10 cellular contexts compared by ENCODE assay signal in genomic region chr5:141597394-141597793, GRCh38. TPM values are rescaled to one million over a fixed set of nuclear protein-coding genes. Genes with fewer than 3 reads are reported as not detected.
A peak's percentile ranks its signal among the peaks of the same experiment; 100 is the strongest.
DNase-seq lines count a peak whose midpoint lies in the region; ATAC-seq and TF ChIP-seq lines count a peak whose summit lies in the region.
"Had no signal": no experiment of that assay in that cellular context is flagged by ENCODE, and none has a peak within 500 bp of the region (broad histone marks: within the 10 kb centered on the region; RNA-seq: fewer than 3 reads in every experiment).

No MANE protein-coding gene starts in this region.

- peak overlapping the region in 6 of 7 donors; percentile 43 to 77 (median 50) for H3K4me3 Mint-ChIP-seq in CD8-positive, alpha-beta memory T cell
- H3K4me3 Mint-ChIP-seq in activated B cell treated with CpG ODN at 0.5 μM for 24 hours: no peak overlapping the region

- H3K27ac Mint-ChIP-seq in CD8-positive, alpha-beta memory T cell: peak overlapping the region; percentile 52 to 96 (median 86)
- H3K27ac Mint-ChIP-seq in activated B cell treated with CpG ODN at 0.5 μM for 24 hours: peak overlapping the region; percentile 36

- H3K9me3 ChIP-seq in CD8-positive, alpha-beta memory T cell (ENCODE audit: low read length): no peaks in the 10 kb centered on the region

- no peak overlapping the region for H3K27ac ChIP-seq in CD8-positive, alpha-beta memory T cell (ENCODE audit: low read depth, low read length)

- peaks cover 71 to 86% (median 83%) of the 10 kb centered on the region in 3 donors for H3K4me1 Mint-ChIP-seq in CD8-positive, alpha-beta memory T cell
- H3K4me1 Mint-ChIP-seq in activated B cell treated with CpG ODN at 0.5 μM for 24 hours: peaks cover 62% of the 10 kb centered on the region

- H3K4me3 ChIP-seq in CD8-positive, alpha-beta memory T cell (ENCODE audit: low read length): peak overlapping the region; percentile 2
- H3K4me3 ChIP-seq: lung had no signal

- H3K36me3 Mint-ChIP-seq in CD8-positive, alpha-beta memory T cell: peaks cover 0 to 29% (median 1%) of the 10 kb centered on the region in 3 donors
- peaks cover 30% of the 10 kb centered on the region for H3K36me3 Mint-ChIP-seq in activated B cell treated with CpG ODN at 0.5 μM for 24 hours (ENCODE audit: low read depth)

- peaks cover 0 to 4% (median 0%) of the 10 kb centered on the region in 5 donors for H3K9me3 Mint-ChIP-seq in CD8-positive, alpha-beta memory T cell
- H3K9me3 Mint-ChIP-seq in activated B cell treated with CpG ODN at 0.5 μM for 24 hours: peaks cover 5% of the 10 kb centered on the region

- no peaks in the 10 kb centered on the region for H3K27me3 ChIP-seq in CD8-positive, alpha-beta memory T cell (ENCODE audit: insufficient read depth, low read length, poor library complexity, severe bottlenecking)

- H3K27me3 Mint-ChIP-seq in CD8-positive, alpha-beta memory T cell: no peaks in the 10 kb centered on the region
- no peaks in the 10 kb centered on the region for H3K27me3 Mint-ChIP-seq in activated B cell treated with CpG ODN at 0.5 μM for 24 hours

- peak; percentile 36 for ATAC-seq in GM21423 (IDR thresholded peaks at IDR 0.05; ENCODE audit: unreplicated experiment)
- ATAC-seq in activated B cell treated with CpG ODN at 0.5 μM for 24 hours (ENCODE audit: low read depth): no peak
- ATAC-seq in left lobe of liver: peak; percentile 11
- ATAC-seq in HG02840 (IDR thresholded peaks at IDR 0.05; ENCODE audit: low FRiP score, unreplicated experiment): no peak
- no peak for ATAC-seq in HG02981 (IDR thresholded peaks at IDR 0.05; ENCODE audit: unreplicated experiment)
- no peak for ATAC-seq in GM19452 (IDR thresholded peaks at IDR 0.05; ENCODE audit: unreplicated experiment)

- intact Hi-C loops in activated B cell treated with CpG ODN at 0.5 μM for 24 hours (cut with micrococcal nuclease): loop anchor here (1.0 kb wide), 1 partner anchor 8 kb away; no protein-coding TSS in a partner anchor

- H3K36me3 ChIP-seq in CD8-positive, alpha-beta memory T cell (ENCODE audit: insufficient read depth, low read length): no peaks in the 10 kb centered on the region

- no peak for DNase-seq in CD8-positive, alpha-beta memory T cell
- DNase-seq in activated B cell treated with CpG ODN at 0.5 μM for 24 hours (no peak), left lobe of liver (ENCODE audit: low spot score) (no peak)
- DNase-seq: EL, H7 had no signal

- peaks cover 67% of the 10 kb centered on the region for H3K4me1 ChIP-seq in CD8-positive, alpha-beta memory T cell (ENCODE audit: insufficient read depth, low read length)

- no peak for TF ChIP-seq CTCF in activated B cell treated with CpG ODN at 0.5 μM for 24 hours (IDR thresholded peaks at IDR 0.05)

- POLR2A ChIA-PET in CD8-positive, alpha-beta memory T cell (lab: Charles Lee): interaction anchor here (0.8 kb wide), 1 partner anchor 21 kb away, joined by 3 read pairs; the partner anchor contains the start of gene DIAPH1
- POLR2A ChIA-PET in activated B cell treated with CpG ODN at 0.5 μM for 24 hours (lab: Charles Lee): interaction anchor here (0.6 to 1.4 kb wide), 4 partner anchors 8 to 21 kb away, joined by 3 to 13 read pairs (median 3); partner anchors contain the start of gene DIAPH1

- CTCF ChIA-PET in CD8-positive, alpha-beta memory T cell (lab: Charles Lee): interaction anchor here (1.4 to 14.7 kb wide), 3 partner anchors 20 to 35 kb away, joined by 3 to 175 read pairs (median 8); partner anchors contain the start of gene DIAPH1
- CTCF ChIA-PET in activated B cell treated with CpG ODN at 0.5 μM for 24 hours (lab: Charles Lee): interaction anchor here (1.0 to 3.2 kb wide), 2 partner anchors 21 to 40 kb away, joined by 3 to 41 read pairs; partner anchors contain the start of gene DIAPH1

RNA-seq across cellular contexts. Expression of gene DIAPH1, which starts 21.4 kb away (rescaled TPM):
- 100 to 1,000 TPM; 212 to 217 TPM for total RNA-seq in CD8-positive, alpha-beta memory T cell
- 151 TPM for polyA plus RNA-seq in CD8-positive, alpha-beta memory T cell
- 136 and 138 TPM in 2 replicates for total RNA-seq in activated B cell treated with CpG ODN at 0.5 μM for 24 hours
- total RNA-seq in left lobe of liver: 120 TPM

RNA-seq across cellular contexts. Expression of gene HDAC3, which starts 39.3 kb away (rescaled TPM):
- total RNA-seq in CD8-positive, alpha-beta memory T cell: 10 to 100 TPM; 74.8 to 78.6 TPM
- 92.8 TPM for polyA plus RNA-seq in CD8-positive, alpha-beta memory T cell
- total RNA-seq in activated B cell treated with CpG ODN at 0.5 μM for 24 hours: 101 and 102 TPM in 2 replicates
- total RNA-seq in left lobe of liver: 28.7 TPM

RNA-seq across cellular contexts. Expression of gene RELL2, which starts 39.4 kb away (rescaled TPM):
- 10 to 100 TPM; 24.8 to 26.2 TPM for total RNA-seq in CD8-positive, alpha-beta memory T cell
- 3.7 TPM for polyA plus RNA-seq in CD8-positive, alpha-beta memory T cell
- total RNA-seq in activated B cell treated with CpG ODN at 0.5 μM for 24 hours (16.8 and 18.9 TPM in 2 replicates), left lobe of liver (0.96 TPM)

RNA-seq across cellular contexts. Expression of gene FCHSD1, which starts 53.8 kb away (rescaled TPM):
- 10 to 100 TPM; 31.1 to 33.7 TPM for total RNA-seq in CD8-positive, alpha-beta memory T cell
- polyA plus RNA-seq in CD8-positive, alpha-beta memory T cell: 14.6 TPM
- total RNA-seq in activated B cell treated with CpG ODN at 0.5 μM for 24 hours (63.2 and 79.5 TPM in 2 replicates), left lobe of liver (1.7 TPM)

Comparison
In these comparisons a context has a peak if more than half of its experiments do, and no peak if none do; other contexts are left out.
1. ATAC-seq: peak in GM21423 (single experiment) and left lobe of liver (single experiment); none in activated B cell treated with CpG ODN at 0.5 μM for 24 hours (single experiment), HG02840 (single experiment), HG02981 (single experiment) and GM19452 (single experiment).